35 cellular contexts compared by ENCODE assay signal in genomic region chr5:99081711-99082110, GRCh38.
DNase-seq lines count a peak whose midpoint lies in the region; ATAC-seq and TF ChIP-seq lines count a peak whose summit lies in the region.
"Had no signal": no experiment of that assay in that cellular context is flagged by ENCODE, and none has a peak within 500 bp of the region (broad histone marks: within the 10 kb centered on the region; RNA-seq: fewer than 3 reads in every experiment).

No MANE protein-coding gene starts in this region.

- no peaks in the 10 kb centered on the region for H3K27me3 ChIP-seq in GM23338 (ENCODE audit: insufficient read depth)
- no peaks in the 10 kb centered on the region for H3K27me3 ChIP-seq in H9 (ENCODE audit: insufficient read depth, low read length)
- H3K27me3 ChIP-seq in HAP-1 (ENCODE audit: low read depth) = no peaks in the 10 kb centered on the region
- no peaks in the 10 kb centered on the region for H3K27me3 ChIP-seq in neuron (ENCODE audit: insufficient read depth, low read length)
- no peaks in the 10 kb centered on the region for H3K27me3 ChIP-seq in brain microvascular endothelial cell (replicated peaks)
- H3K27me3 ChIP-seq in prostate gland (replicated peaks; ENCODE audit: insufficient read depth) = no peaks in the 10 kb centered on the region
- H3K27me3 ChIP-seq: BE2C; BLaER1; BLaER1 treated with 17β-estradiol and CSF1 and Interleukin-3, amounts not matched to agents 10 nM and 100 nM had no signal

- no peak overlapping the region for H2BK120ac ChIP-seq in H9 (ENCODE audit: low read depth, low read length, poor library complexity, severe bottlenecking)

- H3K27ac ChIP-seq in GM23338 (ENCODE audit: low read depth) = no peak overlapping the region
- no peak overlapping the region for H3K27ac ChIP-seq in H9 (ENCODE audit: insufficient read length, low read depth, low read length)
- no peak overlapping the region for H3K27ac ChIP-seq in brain microvascular endothelial cell
- H3K27ac ChIP-seq in prostate gland = no peak overlapping the region
- H3K27ac ChIP-seq: 22Rv1; A549; BLaER1; BLaER1 treated with 17β-estradiol and CSF1 and Interleukin-3, amounts not matched to agents 10 nM and 100 nM; C4-2B had no signal

- no peak overlapping the region for H3K4ac ChIP-seq in H9 (ENCODE audit: low read depth, low read length)

- no peak overlapping the region for H3T11ph ChIP-seq in H9 (ENCODE audit: low read length)

- no peaks in the 10 kb centered on the region for H3K36me3 ChIP-seq in GM23338 (ENCODE audit: insufficient read depth)
- no peaks in the 10 kb centered on the region for H3K36me3 ChIP-seq in HAP-1 (replicated peaks)
- H3K36me3 ChIP-seq in neuron (ENCODE audit: insufficient read depth, low read length) = no peaks in the 10 kb centered on the region
- H3K36me3 ChIP-seq in brain microvascular endothelial cell (replicated peaks) = no peaks in the 10 kb centered on the region
- H3K36me3 ChIP-seq in prostate gland = no peaks in the 10 kb centered on the region
- H3K36me3 ChIP-seq: BE2C; BLaER1; BLaER1 treated with 17β-estradiol and CSF1 and Interleukin-3, amounts not matched to agents 10 nM and 100 nM had no signal

- no peak overlapping the region for H2AFZ ChIP-seq in GM23338
- H2AFZ ChIP-seq in H9 (ENCODE audit: low read length) = no peak overlapping the region
- H2AFZ ChIP-seq in neuron (ENCODE audit: low read depth, low read length) = peak overlapping the region; percentile 17

- no peak overlapping the region for H3K4me2 ChIP-seq in GM23338
- H3K4me2 ChIP-seq in H9 (ENCODE audit: insufficient read depth, insufficient read length, low read length) = no peak overlapping the region
- H3K4me2 ChIP-seq: A549; BLaER1; BLaER1 treated with 17β-estradiol and CSF1 and Interleukin-3, amounts not matched to agents 10 nM and 100 nM had no signal

- H3K9me3 ChIP-seq in H9 (ENCODE audit: control insufficient read depth, low read depth, low read length) (no peaks in the 10 kb centered on the region), HAP-1 (no peaks in the 10 kb centered on the region), neuron (ENCODE audit: low read length) (no peaks in the 10 kb centered on the region), prostate gland (no peaks in the 10 kb centered on the region)
- H3K9me3 ChIP-seq: A549; BE2C; BLaER1; BLaER1 treated with 17β-estradiol and CSF1 and Interleukin-3, amounts not matched to agents 10 nM and 100 nM; Caco-2 had no signal

- no peak overlapping the region for H4K8ac ChIP-seq in H9 (replicated peaks; ENCODE audit: insufficient read length, low read depth, low read length)

- no peaks in the 10 kb centered on the region for H3K79me1 ChIP-seq in H9 (ENCODE audit: insufficient read depth, low read depth, low read length, poor library complexity, severe bottlenecking)

- H4K91ac ChIP-seq in H9 (ENCODE audit: insufficient read length, low read depth, low read length) = no peak overlapping the region

- no peak overlapping the region for H4K5ac ChIP-seq in H9 (ENCODE audit: insufficient read length, low read depth, low read length)

- no peak overlapping the region for H3K56ac ChIP-seq in H9 (ENCODE audit: insufficient read length, low read depth, low read length)

- no peak overlapping the region for H3K14ac ChIP-seq in H9 (ENCODE audit: insufficient read depth, low read length)

- H3K9ac ChIP-seq in H9 (ENCODE audit: extremely low read depth, insufficient read length, low read length) = no peak overlapping the region
- H3K9ac ChIP-seq: BLaER1; BLaER1 treated with 17β-estradiol and CSF1 and Interleukin-3, amounts not matched to agents 10 nM and 100 nM had no signal

- no peak overlapping the region for H2AK5ac ChIP-seq in H9 (ENCODE audit: insufficient read length, low read length)

- TF ChIP-seq CTCF in GM23338 (conservative IDR thresholded peaks at IDR 0.05; ENCODE audit: low read depth in 2 of 2) = no peak
- TF ChIP-seq CTCF in H9 (conservative IDR thresholded peaks at IDR 0.05) = no peak
- TF ChIP-seq CTCF in brain microvascular endothelial cell (IDR thresholded peaks at IDR 0.05; ENCODE audit: low read depth, low read length, missing control alignments) = no peak
- no peak for TF ChIP-seq CTCF in prostate gland (IDR thresholded peaks at IDR 0.05)

- ATAC-seq in GM23338 (no peak), GM21786 (IDR thresholded peaks at IDR 0.05; ENCODE audit: unreplicated experiment) (no peak), left colon (no peak)
- ATAC-seq: A549; CD8-positive, alpha-beta T cell had no signal

- H3K4me3 Mint-ChIP-seq in GM23338 (no peak overlapping the region), H9 (no peak overlapping the region)
- H3K4me3 Mint-ChIP-seq: B cell; CD14-positive monocyte; CD4-positive, alpha-beta memory T cell; CD4-positive, alpha-beta T cell; CD4-positive, CD25-positive, alpha-beta regulatory T cell; CD8-positive, alpha-beta memory T cell; CD8-positive, alpha-beta T cell had no signal

- H4K20me1 ChIP-seq in GM23338 (replicated peaks; ENCODE audit: insufficient read depth) (no peaks in the 10 kb centered on the region), H9 (ENCODE audit: control insufficient read depth, insufficient read depth, insufficient read length) (no peaks in the 10 kb centered on the region)
- H4K20me1 ChIP-seq: BLaER1; BLaER1 treated with 17β-estradiol and CSF1 and Interleukin-3, amounts not matched to agents 10 nM and 100 nM had no signal

- H3K79me2 ChIP-seq in GM23338 (replicated peaks; ENCODE audit: insufficient read depth) = no peaks in the 10 kb centered on the region
- H3K79me2 ChIP-seq in H9 (ENCODE audit: insufficient read depth, low read length) = no peaks in the 10 kb centered on the region

- H3F3A ChIP-seq in GM23338 (replicated peaks; ENCODE audit: low read depth) = no peaks in the 10 kb centered on the region

- no peak for TF ChIP-seq POLR2A in prostate gland (IDR thresholded peaks at IDR 0.05)

- H3K9me2 ChIP-seq in GM23338 (ENCODE audit: insufficient read depth) = peaks cover 24% of the 10 kb centered on the region

- H2BK15ac ChIP-seq in H9 (ENCODE audit: low read depth, low read length) = no peak overlapping the region

- H2BK5ac ChIP-seq in H9 (ENCODE audit: insufficient read length, low read length) = no peak overlapping the region

- H3K4me1 ChIP-seq in GM23338 (ENCODE audit: insufficient read depth) = no peaks in the 10 kb centered on the region; the same call in 1 of the 2 replicates
- H3K4me1 ChIP-seq in H9 (ENCODE audit: insufficient read depth, low read length) = no peaks in the 10 kb centered on the region
- H3K4me1 ChIP-seq in HAP-1 = peaks cover 40% of the 10 kb centered on the region
- H3K4me1 ChIP-seq in neuron (ENCODE audit: insufficient read depth, low read length) = peaks cover 17% of the 10 kb centered on the region
- H3K4me1 ChIP-seq in prostate gland (replicated peaks) = no peaks in the 10 kb centered on the region
- H3K4me1 ChIP-seq: A549; BE2C; BLaER1; BLaER1 treated with 17β-estradiol and CSF1 and Interleukin-3, amounts not matched to agents 10 nM and 100 nM; Caco-2 had no signal

- H2BK12ac ChIP-seq in H9 (ENCODE audit: insufficient read length, low read depth, low read length) = no peak overlapping the region

- H3K4me1 Mint-ChIP-seq in GM23338 (peaks cover 16% of the 10 kb centered on the region), H9 (peaks cover 13 to 14% of the 10 kb centered on the region in 2 experiments)
- H3K4me1 Mint-ChIP-seq: CD14-positive monocyte; CD4-positive, alpha-beta memory T cell; CD8-positive, alpha-beta memory T cell had no signal

- in situ Hi-C loops in HAP-1 (cut with MboI; ENCODE audit: low sequenced_read_pairs) = no loop called here
- in situ Hi-C loops in brain microvascular endothelial cell (cut with HindIII; ENCODE audit: low pct_ligation_motif_present, low sequenced_read_pairs) = no loop called here

- H3K9me3 Mint-ChIP-seq in GM23338 = no peaks in the 10 kb centered on the region
- no peaks in the 10 kb centered on the region for H3K9me3 Mint-ChIP-seq in H9
- H3K9me3 Mint-ChIP-seq: CD4-positive, alpha-beta memory T cell; CD4-positive, alpha-beta T cell; CD8-positive, alpha-beta memory T cell; CD8-positive, alpha-beta T cell had no signal

- H3K23ac ChIP-seq in H9 (ENCODE audit: insufficient read length, low read depth, low read length) = no peak overlapping the region

- no CpG with 5 or more reads among the region's 2 CpGs for WGBS in H9 (ENCODE audit: extremely low coverage, insufficient read length, low lambda C conversion rate)
- 93% methylated on average over 2 of the region's 2 CpGs for WGBS in prostate gland

- DNase-seq in GM23338 (ENCODE audit: low spot score) (no peak), H9 (no peak), HAP-1 (ENCODE audit: low spot score in 2 of 2) (peak; percentile 54 to 75), left colon (no peak), brain microvascular endothelial cell (no peak), prostate gland (ENCODE audit: low spot score) (no peak)
- DNase-seq: 8988T; ACHN; AML-193; BE2C; C1 segment of cervical spinal cord; Caco-2; Calu3; CD4-positive, alpha-beta memory T cell; CD4-positive, alpha-beta T cell; CD4-positive, CD25-positive, alpha-beta regulatory T cell; CD8-positive, alpha-beta memory T cell; CD8-positive, alpha-beta T cell; COR-L47; DMS 273 treated with DMSO at 0.1 percent for 48 hours; DMS153; DMS53; DMS79; DMS79 treated with DMSO at 0.1 percent for 48 hours; DND-41; EL had no signal

- H3K4me3 ChIP-seq in GM23338 (no peak overlapping the region), HAP-1 (no peak overlapping the region), neuron (ENCODE audit: low read length) (no peak overlapping the region), brain microvascular endothelial cell (ENCODE audit: low read depth, low read length) (no peak overlapping the region), prostate gland (no peak overlapping the region)
- H3K4me3 ChIP-seq: A549; BLaER1; BLaER1 treated with 17β-estradiol and CSF1 and Interleukin-3, amounts not matched to agents 10 nM and 100 nM had no signal

- H3K27ac Mint-ChIP-seq in GM23338 (peak overlapping the region; percentile 70), H9 (peak overlapping the region in 2 of 3 experiments; percentile 54 to 65; a peak in 2 of 7 replicates)
- H3K27ac Mint-ChIP-seq: B cell; CD14-positive monocyte; CD4-positive, alpha-beta T cell; CD4-positive, CD25-positive, alpha-beta regulatory T cell; CD8-positive, alpha-beta memory T cell; CD8-positive, alpha-beta T cell had no signal

- intact Hi-C loops in left colon (cut with DNase I, micrococcal nuclease) = no loop called here
- intact Hi-C loops in prostate gland (cut with DNase I) = no loop called here

- no peak overlapping the region for H2BK20ac ChIP-seq in H9 (ENCODE audit: low read depth, low read length, poor library complexity, severe bottlenecking)

- no peak overlapping the region for H3K18ac ChIP-seq in H9 (ENCODE audit: insufficient read length, low read depth, low read length)

- H3K27me3 Mint-ChIP-seq in GM23338 (ENCODE audit: insufficient read depth, low read depth, poor library complexity) = peaks cover 3% of the 10 kb centered on the region
- H3K27me3 Mint-ChIP-seq in H9 (ENCODE audit: low read depth) = no peaks in the 10 kb centered on the region
- H3K27me3 Mint-ChIP-seq: CD4-positive, alpha-beta T cell had no signal

- H3K36me3 Mint-ChIP-seq in GM23338 (ENCODE audit: low read depth) (no peaks in the 10 kb centered on the region), H9 (ENCODE audit: insufficient read depth in 1 of 3, low read depth in 3 of 3) (no peaks in the 10 kb centered on the region; a peak in 1 of 7 replicates)
- H3K36me3 Mint-ChIP-seq: CD14-positive monocyte; CD4-positive, alpha-beta memory T cell; CD4-positive, CD25-positive, alpha-beta regulatory T cell; CD8-positive, alpha-beta memory T cell; CD8-positive, alpha-beta T cell had no signal

- H3K23me2 ChIP-seq in H9 (ENCODE audit: insufficient read length, low read depth, low read length, poor library complexity, severe bottlenecking) = no peaks in the 10 kb centered on the region

Comparison
In these comparisons a context has a peak if more than half of its experiments do, and no peak if none do; other contexts are left out.
1. DNase-seq: peak in HAP-1 (2 of 2); none in GM23338 (single experiment), H9 (single experiment), left colon (0 of 2), brain microvascular endothelial cell (single experiment) and prostate gland (single experiment).